ENCODE assay signal across 26 cellular contexts in genomic region chr10:5613481-5613880, GRCh38. TPM values are rescaled to one million over a fixed set of nuclear protein-coding genes. Genes with fewer than 3 reads are reported as not detected.
DNase-seq lines count a peak whose midpoint lies in the region; ATAC-seq, FAIRE-seq and TF ChIP-seq lines count a peak whose summit lies in the region.
"Had no signal": no experiment of that assay in that cellular context is flagged by ENCODE, and none has a peak within 500 bp of the region (broad histone marks: within the 10 kb centered on the region; RNA-seq: fewer than 3 reads in every experiment).

No MANE protein-coding gene starts in this region.

- FAIRE-seq in H1 (lab: Jason Lieb, UNC) = no peak
- FAIRE-seq: frontal cortex had no signal

- POLR2A ChIA-PET in H1 (lab: Charles Lee; ENCODE audit: partially characterized antibody) (interaction anchor here (0.8 kb wide), 1 partner anchor 154 kb away, joined by 3 read pairs; no protein-coding TSS in a partner anchor), Caco-2 (lab: Charles Lee) (interaction anchor here (1.0 to 1.2 kb wide), 2 partner anchors 65 to 167 kb away, joined by 3 to 4 read pairs; no protein-coding TSS in a partner anchor), SK-N-SH (lab: Yijun Ruan, JAX) (no interaction called here)

- no peak overlapping the region for H3K4me3 ChIP-seq in RWPE2 (ENCODE audit: severe bottlenecking)
- H3K4me3 ChIP-seq in H1 (ENCODE audit: extremely low read depth in 1 of 4, insufficient read depth in 2 of 4, low read depth in 3 of 4, low read length in 4 of 4) = no peak overlapping the region
- H3K4me3 ChIP-seq in mesendoderm (ENCODE audit: low read length) = no peak overlapping the region
- H3K4me3 ChIP-seq in subcutaneous abdominal adipose tissue (ENCODE audit: low read depth in 1 of 5, low read length in 5 of 5) = no peak overlapping the region
- no peak overlapping the region for H3K4me3 ChIP-seq in Caco-2 (ENCODE audit: low read depth, low read length)
- H3K4me3 ChIP-seq in SK-N-SH (ENCODE audit: low read depth in 2 of 2, low read length in 1 of 2) = no peak overlapping the region
- H3K4me3 ChIP-seq: BLaER1, prostate gland had no signal

- BruUV-seq in Caco-2 (replicated peaks; lab: Mats Ljungman, UMichigan) = no TSS peak

- H2BK20ac ChIP-seq in H1 (ENCODE audit: low read length) = no peak overlapping the region

- H2AFZ ChIP-seq in H1 (ENCODE audit: low read length) = no peak overlapping the region
- no peak overlapping the region for H2AFZ ChIP-seq in SK-N-SH (ENCODE audit: low read depth)

- no peak for ATAC-seq in RWPE2 (ENCODE audit: low read depth)
- no peak for ATAC-seq in HG03520 (IDR thresholded peaks at IDR 0.05; ENCODE audit: unreplicated experiment)
- ATAC-seq: T-cell had no signal

- TF ChIP-seq RAD21 in H1 (IDR thresholded peaks at IDR 0.05 in 1 of 2, conservative IDR thresholded peaks at IDR 0.05 in 1 of 2; ENCODE audit: low read depth in 2 of 2, low read length in 2 of 2) (no peak), SK-N-SH (IDR thresholded peaks at IDR 0.05; ENCODE audit: low read length) (no peak)

- CTCF ChIA-PET in H1 (lab: Charles Lee; ENCODE audit: partially characterized antibody) = interaction anchor here (1.1 to 3.3 kb wide), 3 partner anchors 9 to 172 kb away, joined by 3 to 17 read pairs (median 5); no protein-coding TSS in a partner anchor
- CTCF ChIA-PET in Caco-2 (lab: Charles Lee) = no interaction called here
- CTCF ChIA-PET in SK-N-SH (lab: Yijun Ruan, JAX) = interaction anchor here (2.2 to 3.1 kb wide), 2 partner anchors 9 to 16 kb away, joined by 6 to 22 read pairs; no protein-coding TSS in a partner anchor

- H3K27ac ChIP-seq in RWPE2 (ENCODE audit: poor library complexity, severe bottlenecking) = peak overlapping the region; percentile 12
- H3K27ac ChIP-seq in H1 (ENCODE audit: low read depth, low read length) = no peak overlapping the region
- no peak overlapping the region for H3K27ac ChIP-seq in mesendoderm (ENCODE audit: low read depth, low read length)
- peak overlapping the region; percentile 61 for H3K27ac ChIP-seq in subcutaneous abdominal adipose tissue (ENCODE audit: low read depth, low read length)
- no peak overlapping the region for H3K27ac ChIP-seq in SK-N-SH (ENCODE audit: low read depth in 2 of 2, low read length in 1 of 2)
- H3K27ac ChIP-seq: BLaER1, prostate gland had no signal

- H4K5ac ChIP-seq in H1 (ENCODE audit: insufficient read length, low read depth, low read length) (no peak overlapping the region), mesendoderm (ENCODE audit: low read length) (no peak overlapping the region)

- H3F3A ChIP-seq in SK-N-SH (replicated peaks; ENCODE audit: insufficient read depth) = no peaks in the 10 kb centered on the region

- peak overlapping the region; percentile 61; the same call in 1 of the 2 replicates for H2BK15ac ChIP-seq in H1 (ENCODE audit: low read length)
- H2BK15ac ChIP-seq in mesendoderm (replicated peaks; ENCODE audit: low read depth) = no peak overlapping the region

- no peak overlapping the region for H3K4me3 Mint-ChIP-seq in Caco-2 (ENCODE audit: unreplicated experiment)
- H3K4me3 Mint-ChIP-seq: activated naive CD8-positive, alpha-beta T cell; IgD-negative memory B cell; T-cell; type B pancreatic cell had no signal

- H3K23ac ChIP-seq in H1 (ENCODE audit: insufficient read length) (no peak overlapping the region), mesendoderm (ENCODE audit: low read length) (no peak overlapping the region)

- H3K4ac ChIP-seq in H1 (replicated peaks; ENCODE audit: insufficient read length, low read depth, low read length) (no peak overlapping the region), mesendoderm (ENCODE audit: low read depth, low read length) (no peak overlapping the region)

- H2AK5ac ChIP-seq in H1 (ENCODE audit: low read depth, low read length) (no peak overlapping the region), mesendoderm (ENCODE audit: low read length) (no peak overlapping the region)

- H3K27me3 Mint-ChIP-seq in Caco-2 (ENCODE audit: insufficient read depth, unreplicated experiment) = no peaks in the 10 kb centered on the region

- H3K9ac ChIP-seq in H1 (replicated peaks in 1 of 4; ENCODE audit: extremely low read depth in 1 of 4, low read depth in 3 of 4, low read length in 3 of 4) = no peak overlapping the region
- no peak overlapping the region for H3K9ac ChIP-seq in mesendoderm (ENCODE audit: low read length)
- no peak overlapping the region for H3K9ac ChIP-seq in subcutaneous abdominal adipose tissue (ENCODE audit: low read length in 5 of 5)
- H3K9ac ChIP-seq in SK-N-SH = no peak overlapping the region
- H3K9ac ChIP-seq: BLaER1 had no signal

- H3K36me3 Mint-ChIP-seq in Caco-2 (ENCODE audit: insufficient read depth, unreplicated experiment) = no peaks in the 10 kb centered on the region
- H3K36me3 Mint-ChIP-seq: activated naive CD8-positive, alpha-beta T cell; IgD-negative memory B cell; T-cell had no signal

- no peak overlapping the region for H3K27ac Mint-ChIP-seq in Caco-2 (ENCODE audit: unreplicated experiment)
- H3K27ac Mint-ChIP-seq: activated naive CD8-positive, alpha-beta T cell; IgD-negative memory B cell; T-cell; type B pancreatic cell had no signal

- H3K9me2 ChIP-seq in SK-N-SH = no peaks in the 10 kb centered on the region

- no peaks in the 10 kb centered on the region for H3K23me2 ChIP-seq in H1 (ENCODE audit: low read depth, low read length)

- H2BK120ac ChIP-seq in H1 (replicated peaks; ENCODE audit: low read depth, low read length) (no peak overlapping the region), mesendoderm (ENCODE audit: low read depth, low read length) (no peak overlapping the region)

- H3K14ac ChIP-seq in H1 (ENCODE audit: insufficient read length) = no peak overlapping the region

- no peak for TF ChIP-seq EP300 in H1 (IDR thresholded peaks at IDR 0.05; ENCODE audit: borderline replicate concordance in 1 of 2, low read depth in 2 of 2, low read length in 2 of 2)
- TF ChIP-seq EP300 in SK-N-SH (IDR thresholded peaks at IDR 0.05; ENCODE audit: borderline replicate concordance in 1 of 2, low read depth in 1 of 2, low read length in 1 of 2) = no peak

- H4K20me1 ChIP-seq in H1 (replicated peaks in 1 of 2; ENCODE audit: control insufficient read depth in 1 of 2, insufficient read depth in 2 of 2, low read length in 2 of 2) = no peaks in the 10 kb centered on the region
- H4K20me1 ChIP-seq in SK-N-SH (ENCODE audit: insufficient read depth) = no peaks in the 10 kb centered on the region
- H4K20me1 ChIP-seq: BLaER1 had no signal

- H3K36me3 ChIP-seq in RWPE2 (ENCODE audit: low read depth) = no peaks in the 10 kb centered on the region
- no peaks in the 10 kb centered on the region for H3K36me3 ChIP-seq in H1 (ENCODE audit: control insufficient read depth in 2 of 4, insufficient read depth in 4 of 4, low read length in 3 of 4)
- no peaks in the 10 kb centered on the region for H3K36me3 ChIP-seq in mesendoderm (ENCODE audit: control insufficient read depth, insufficient read depth, low read length)
- H3K36me3 ChIP-seq in subcutaneous abdominal adipose tissue (ENCODE audit: control insufficient read depth in 5 of 5, insufficient read depth in 5 of 5, low read length in 5 of 5) = no peaks in the 10 kb centered on the region
- H3K36me3 ChIP-seq in Caco-2 (ENCODE audit: control insufficient read depth, insufficient read depth, low read length) = no peaks in the 10 kb centered on the region
- no peaks in the 10 kb centered on the region for H3K36me3 ChIP-seq in SK-N-SH (replicated peaks in 1 of 2; ENCODE audit: control insufficient read depth in 1 of 2, insufficient read depth in 2 of 2, low read length in 1 of 2)
- H3K36me3 ChIP-seq: BLaER1, prostate gland had no signal

- no peak for TF ChIP-seq CTCF in RWPE2 (IDR thresholded peaks at IDR 0.05; ENCODE audit: poor library complexity, severe bottlenecking)
- no peak for TF ChIP-seq CTCF in H1 (IDR thresholded peaks at IDR 0.05; ENCODE audit: control extremely low read depth in 1 of 3, insufficient read depth in 1 of 3, low read depth in 1 of 3, low read length in 3 of 3)
- no peak for TF ChIP-seq CTCF in Caco-2 (IDR thresholded peaks at IDR 0.05; ENCODE audit: insufficient read depth in 1 of 2, low read depth in 1 of 2, low read length in 1 of 2, severe bottlenecking in 1 of 2, unreplicated experiment in 1 of 2)
- no peak for TF ChIP-seq CTCF in SK-N-SH (IDR thresholded peaks at IDR 0.05)

- DNase-seq in RWPE2 (ENCODE audit: low spot score) = no peak
- DNase-seq in H1 (ENCODE audit: low read depth in 1 of 2, low spot score in 2 of 2) = no peak
- no peak for DNase-seq in mesendoderm
- DNase-seq in Caco-2 = no peak
- DNase-seq in stimulated activated CD4-positive, alpha-beta T cell treated with anti-CD3 and anti-CD28 coated beads, Interleukin-4, amount 100 ng/mL, for 24 hours = no peak
- DNase-seq in SK-N-SH = no peak
- DNase-seq: activated CD4-positive, alpha-beta T cell treated with anti-CD3 and anti-CD28 coated beads, Interleukin-2, amount 50 U/mL, for 48 hours; activated CD8-positive, alpha-beta memory T cell treated with anti-CD3 and anti-CD28 coated beads, Interleukin-2, amount 50 U/mL, for 48 hours; caudate nucleus; dermis blood vessel endothelial cell; GOT3; NCI-H1105; NCI-H187 treated with DMSO at 0.1 percent for 48 hours; NCI-H2171 treated with DMSO at 0.1 percent for 48 hours; NCI-H524 treated with DMSO at 0.1 percent for 48 hours; SHP77 treated with DMSO at 0.1 percent for 48 hours; stimulated activated naive CD4-positive, alpha-beta T cell treated with Interleukin-2 at 50 U/mL for 16 hours; T-cell had no signal

- H3K79me2 ChIP-seq in H1 (ENCODE audit: control insufficient read depth in 1 of 2, insufficient read depth in 2 of 2, low read length in 2 of 2) (no peaks in the 10 kb centered on the region), mesendoderm (ENCODE audit: control insufficient read depth, insufficient read depth, low read length) (no peaks in the 10 kb centered on the region), SK-N-SH (ENCODE audit: insufficient read depth) (no peaks in the 10 kb centered on the region)

- H3K79me1 ChIP-seq in H1 (ENCODE audit: low read depth, low read length) (no peaks in the 10 kb centered on the region), mesendoderm (ENCODE audit: low read length) (no peaks in the 10 kb centered on the region)

- H3K9me3 Mint-ChIP-seq in Caco-2 (ENCODE audit: unreplicated experiment) = no peaks in the 10 kb centered on the region
- H3K9me3 Mint-ChIP-seq: IgD-negative memory B cell, T-cell, type B pancreatic cell had no signal

- H4K8ac ChIP-seq in H1 (ENCODE audit: extremely low read depth, insufficient read depth, low read length) (no peak overlapping the region), mesendoderm (ENCODE audit: low read depth, low read length) (no peak overlapping the region)

- H3K9me3 ChIP-seq in RWPE2 (ENCODE audit: severe bottlenecking) = no peaks in the 10 kb centered on the region
- H3K9me3 ChIP-seq in H1 (ENCODE audit: insufficient read depth in 2 of 2, low read depth in 1 of 2, low read length in 1 of 2) = no peaks in the 10 kb centered on the region
- no peaks in the 10 kb centered on the region for H3K9me3 ChIP-seq in subcutaneous abdominal adipose tissue (ENCODE audit: control insufficient read depth in 5 of 5, low read length in 5 of 5)
- no peaks in the 10 kb centered on the region for H3K9me3 ChIP-seq in Caco-2
- no peaks in the 10 kb centered on the region for H3K9me3 ChIP-seq in SK-N-SH
- H3K9me3 ChIP-seq: BLaER1, prostate gland had no signal

- H2BK5ac ChIP-seq in H1 (ENCODE audit: low read depth, low read length) (no peak overlapping the region), mesendoderm (ENCODE audit: low read length) (no peak overlapping the region)

- no peak overlapping the region for H4K91ac ChIP-seq in H1 (replicated peaks; ENCODE audit: insufficient read length, low read length)

- H3K18ac ChIP-seq in H1 (ENCODE audit: extremely low read depth, low read length) (no peak overlapping the region), mesendoderm (ENCODE audit: low read length) (no peak overlapping the region)

- H3K4me1 Mint-ChIP-seq in Caco-2 (ENCODE audit: low read depth, unreplicated experiment) = peaks cover 32% of the 10 kb centered on the region
- H3K4me1 Mint-ChIP-seq: T-cell had no signal

- H3K56ac ChIP-seq in H1 (replicated peaks; ENCODE audit: insufficient read length, low read depth, low read length) = no peak overlapping the region
- peak overlapping the region; percentile 15 for H3K56ac ChIP-seq in mesendoderm (ENCODE audit: low read length)

- H3K27me3 ChIP-seq in RWPE2 (ENCODE audit: insufficient read depth, poor library complexity, severe bottlenecking) (no peaks in the 10 kb centered on the region), H1 (replicated peaks in 1 of 4; ENCODE audit: control insufficient read depth in 3 of 4, extremely low read depth in 1 of 4, insufficient read depth in 3 of 4, low read length in 3 of 4) (no peaks in the 10 kb centered on the region), mesendoderm (ENCODE audit: insufficient read depth, low read length, poor library complexity) (no peaks in the 10 kb centered on the region), subcutaneous abdominal adipose tissue (ENCODE audit: control insufficient read depth in 5 of 5, insufficient read depth in 4 of 5, low read length in 5 of 5) (no peaks in the 10 kb centered on the region), Caco-2 (replicated peaks; ENCODE audit: control insufficient read depth, insufficient read depth, low read length) (no peaks in the 10 kb centered on the region), SK-N-SH (ENCODE audit: insufficient read depth) (no peaks in the 10 kb centered on the region)
- H3K27me3 ChIP-seq: BLaER1 had no signal

- no peak for TF ChIP-seq POLR2A in H1 (IDR thresholded peaks at IDR 0.05; ENCODE audit: control extremely low read depth in 1 of 2, low read depth in 2 of 2, low read length in 2 of 2)

- 93% methylated on average over 11 of the region's 11 CpGs; no CpG with 5 or more reads in 1 of the 2 experiments for WGBS in H1 (ENCODE audit: extremely low coverage in 1 of 2, insufficient coverage in 1 of 2, insufficient read length in 1 of 2, insufficient replicate concordance in 2 of 2, low coverage in 1 of 2, low lambda C conversion rate in 2 of 2, missing lambda C conversion rate in 1 of 2), 2 experiments
- WGBS in mesendoderm (ENCODE audit: extremely low coverage, insufficient coverage, low lambda C conversion rate) = no CpG with 5 or more reads among the region's 11 CpGs
- 93% methylated on average over 9 of the region's 11 CpGs for WGBS in SK-N-SH (ENCODE audit: low lambda C conversion rate)

- H3K4me1 ChIP-seq in RWPE2 (ENCODE audit: insufficient read depth, poor library complexity, severe bottlenecking) (peaks cover 33% of the 10 kb centered on the region), H1 (replicated peaks in 1 of 4; ENCODE audit: control insufficient read depth in 3 of 4, insufficient read depth in 4 of 4, low read length in 3 of 4) (no peaks in the 10 kb centered on the region), mesendoderm (ENCODE audit: control insufficient read depth, low read depth, low read length) (no peaks in the 10 kb centered on the region), subcutaneous abdominal adipose tissue (ENCODE audit: control insufficient read depth in 5 of 5, insufficient read depth in 5 of 5, low read length in 5 of 5) (peaks cover 0 to 50% (median 34%) of the 10 kb centered on the region in 5 donors), Caco-2 (peaks cover 46% of the 10 kb centered on the region), SK-N-SH (ENCODE audit: control insufficient read depth in 1 of 2, insufficient read depth in 2 of 2, low read depth in 1 of 2, low read length in 1 of 2) (peaks cover 0 to 5% of the 10 kb centered on the region in 2 experiments; a peak in 1 of 4 replicates)
- H3K4me1 ChIP-seq: BLaER1, prostate gland had no signal

- H2BK12ac ChIP-seq in H1 (ENCODE audit: low read depth, low read length) = no peak overlapping the region

- intact Hi-C loops in Caco-2 (cut with micrococcal nuclease; ENCODE audit: unreplicated experiment) = no loop called here

- H3K4me2 ChIP-seq in H1 (ENCODE audit: insufficient read depth in 1 of 2, low read depth in 2 of 2, low read length in 2 of 2) (no peak overlapping the region), mesendoderm (ENCODE audit: low read length) (no peak overlapping the region), SK-N-SH (no peak overlapping the region)
- H3K4me2 ChIP-seq: BLaER1 had no signal

RNA-seq across cellular contexts. Expression of gene ASB13, which starts 52.9 kb away (rescaled TPM):
- 20.2 and 22.2 TPM in 2 replicates for total RNA-seq in H1 (2021; fragmentation: NEBNext Ultra II Directional; extraction: Animal tissue kit (Norgen Biotek cat#: 25700))
- polyA plus RNA-seq in H1 (2011; rRNA removed) (12.3 and 17.0 TPM in 2 replicates), SK-N-SH (2012; rRNA removed) (9.2 TPM in 2 replicates)
- 14.7 TPM for polyA plus RNA-seq in H1 (2011; cell fraction: cytosol; rRNA removed)
- polyA plus RNA-seq in H1 (2011; cell fraction: nucleus; rRNA removed) = 18.5 TPM
- 10.5 to 16.5 TPM (median 12.9 TPM) in 4 replicates for polyA plus RNA-seq in H1 (2012, experiment 1 of 2)
- 19.8 TPM for polyA plus RNA-seq in H1 (2012, experiment 2 of 2)
- 7.8 TPM for polyA plus RNA-seq in H1 (2013, experiment 1 of 2)
- polyA plus RNA-seq in H1 (2013, experiment 2 of 2) = 8.6 TPM
- 16.9 and 17.8 TPM in 2 replicates for polyA minus RNA-seq in H1 (2011; rRNA and poly(A)+ RNA removed)
- polyA minus RNA-seq in H1 (2011; cell fraction: cytosol; rRNA and poly(A)+ RNA removed) = 18.7 TPM
- polyA minus RNA-seq in H1 (2011; cell fraction: nucleus; rRNA and poly(A)+ RNA removed) = 9.8 TPM
- polyA plus RNA-seq in mesendoderm (2013, experiment 1 of 2) = 4.8 TPM
- 4.4 TPM for polyA plus RNA-seq in mesendoderm (2013, experiment 2 of 2)
- 37.0 and 44.8 TPM in 2 replicates for total RNA-seq in Caco-2 (2022)
- polyA plus RNA-seq in SK-N-SH (2012; cell fraction: cytosol; rRNA removed) = 5.4 and 8.3 TPM in 2 replicates
- polyA plus RNA-seq in SK-N-SH (2012; cell fraction: nucleus; rRNA removed) = 8.1 and 8.3 TPM in 2 replicates

Comparison
In these comparisons a context has a peak if more than half of its experiments do, and no peak if none do; other contexts are left out.
1. H3K27ac ChIP-seq: peak in RWPE2 (single experiment) and subcutaneous abdominal adipose tissue (single experiment); none in H1 (single experiment), mesendoderm (single experiment) and SK-N-SH (0 of 2).